Comparison of ENCODE assay signal across 19 cellular contexts in the genomic region with DNA sequence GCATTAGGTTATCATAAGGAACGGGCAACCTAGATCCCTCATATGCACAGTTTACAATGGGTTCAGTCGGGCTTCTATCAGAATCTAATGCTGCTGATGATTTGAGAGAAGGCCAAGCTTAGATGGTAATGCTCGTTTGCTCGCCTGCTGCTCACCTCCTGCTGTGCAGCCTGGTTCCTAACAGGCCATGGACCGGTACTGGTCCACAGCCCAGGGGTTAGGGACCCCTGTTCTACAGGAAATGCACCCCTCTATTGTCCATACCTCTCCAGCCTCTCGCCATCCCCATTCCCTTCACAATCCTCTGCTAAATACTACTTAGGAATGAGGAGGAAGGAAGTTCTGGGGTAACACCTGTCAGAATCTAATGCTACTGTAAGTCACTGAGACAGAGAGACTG.
DNase-seq lines count a peak whose midpoint lies in the region; ATAC-seq and TF ChIP-seq lines count a peak whose summit lies in the region.
"Had no signal": no experiment of that assay in that cellular context is flagged by ENCODE, and none has a peak within 500 bp of the region (broad histone marks: within the 10 kb centered on the region; RNA-seq: fewer than 3 reads in every experiment).

No MANE protein-coding gene starts in this region.

- H3K9me3 ChIP-seq in HUES48 (ENCODE audit: control insufficient read depth, insufficient read depth, low read length) (no peaks in the 10 kb centered on the region), hepatocyte (ENCODE audit: low read depth) (no peaks in the 10 kb centered on the region)
- H3K9me3 ChIP-seq in CD8-positive, alpha-beta T cell (ENCODE audit: low read length): no peaks in the 10 kb centered on the region
- H3K9me3 ChIP-seq: BLaER1 treated with 17β-estradiol and CSF1 and Interleukin-3, amounts not matched to agents 10 nM and 100 nM; testis had no signal

- H3K4me1 Mint-ChIP-seq in stimulated activated effector memory CD8-positive, alpha-beta T cell treated with anti-CD3 and anti-CD28 coated beads, Interleukin-12 subunit alpha, Interleukin-12 subunit beta, amount 100 ng/mL, for 72 hours: peaks cover 12% of the 10 kb centered on the region
- H3K4me1 Mint-ChIP-seq in CD8-positive, alpha-beta T cell (ENCODE audit: low read depth): no peaks in the 10 kb centered on the region

- CTCF ChIA-PET in CD8-positive, alpha-beta T cell (lab: Charles Lee): no interaction called here

- H3K27ac Mint-ChIP-seq in stimulated activated effector memory CD8-positive, alpha-beta T cell treated with anti-CD3 and anti-CD28 coated beads, Interleukin-12 subunit alpha, Interleukin-12 subunit beta, amount 100 ng/mL, for 72 hours: peak overlapping the region; percentile 13
- no peak overlapping the region for H3K27ac Mint-ChIP-seq in CD8-positive, alpha-beta T cell
- H3K27ac Mint-ChIP-seq: activated naive CD8-positive, alpha-beta T cell had no signal

- H4K20me1 ChIP-seq in hepatocyte (ENCODE audit: insufficient read depth, poor library complexity, severe bottlenecking): no peaks in the 10 kb centered on the region
- H4K20me1 ChIP-seq: BLaER1 treated with 17β-estradiol and CSF1 and Interleukin-3, amounts not matched to agents 10 nM and 100 nM had no signal

- peak overlapping the region; percentile 20 for H3K4me2 ChIP-seq in hepatocyte
- H3K4me2 ChIP-seq: BLaER1 treated with 17β-estradiol and CSF1 and Interleukin-3, amounts not matched to agents 10 nM and 100 nM had no signal

- H3K27ac ChIP-seq in HUES48 (ENCODE audit: low read depth, low read length) (peak overlapping the region; percentile 51), hepatocyte (peak overlapping the region; percentile 66)
- no peak overlapping the region for H3K27ac ChIP-seq in CD8-positive, alpha-beta T cell (ENCODE audit: low read depth, low read length)
- H3K27ac ChIP-seq: BLaER1 treated with 17β-estradiol and CSF1 and Interleukin-3, amounts not matched to agents 10 nM and 100 nM; parathyroid adenoma; testis had no signal

- H3K27me3 Mint-ChIP-seq in CD8-positive, alpha-beta T cell (ENCODE audit: low read depth): no peaks in the 10 kb centered on the region
- H3K27me3 Mint-ChIP-seq: activated naive CD8-positive, alpha-beta T cell had no signal

- H3K4me3 ChIP-seq in HUES48 (ENCODE audit: low read depth, low read length) (no peak overlapping the region), hepatocyte (no peak overlapping the region)
- no peak overlapping the region for H3K4me3 ChIP-seq in CD8-positive, alpha-beta T cell (ENCODE audit: low read depth, low read length)
- H3K4me3 ChIP-seq: BLaER1 treated with 17β-estradiol and CSF1 and Interleukin-3, amounts not matched to agents 10 nM and 100 nM; K562; testis had no signal

- peak; percentile 26 for ATAC-seq in SK-N-SH treated with all-trans-retinoic acid at 6 μM for 48 hours
- ATAC-seq in stimulated activated effector memory CD8-positive, alpha-beta T cell treated with anti-CD3 and anti-CD28 coated beads, Interleukin-12 subunit alpha, Interleukin-12 subunit beta, amount 100 ng/mL, for 72 hours: no peak
- ATAC-seq in CD8-positive, alpha-beta T cell: no peak
- ATAC-seq in HG03457 (IDR thresholded peaks at IDR 0.05; ENCODE audit: unreplicated experiment): no peak

- no peaks in the 10 kb centered on the region for H3K9me3 Mint-ChIP-seq in stimulated activated effector memory CD8-positive, alpha-beta T cell treated with anti-CD3 and anti-CD28 coated beads, Interleukin-12 subunit alpha, Interleukin-12 subunit beta, amount 100 ng/mL, for 72 hours
- no peaks in the 10 kb centered on the region for H3K9me3 Mint-ChIP-seq in CD8-positive, alpha-beta T cell

- H2AFZ ChIP-seq in hepatocyte: peak overlapping the region; percentile 4
- H2AFZ ChIP-seq: parathyroid adenoma had no signal

- no peaks in the 10 kb centered on the region for H3K79me2 ChIP-seq in hepatocyte
- H3K79me2 ChIP-seq: parathyroid adenoma had no signal

- no peaks in the 10 kb centered on the region for H3K27me3 ChIP-seq in HUES48 (ENCODE audit: control insufficient read depth, insufficient read depth, low read length)
- H3K27me3 ChIP-seq in hepatocyte: no peaks in the 10 kb centered on the region
- no peaks in the 10 kb centered on the region for H3K27me3 ChIP-seq in CD8-positive, alpha-beta T cell (ENCODE audit: insufficient read depth, low read length)
- H3K27me3 ChIP-seq: BLaER1 treated with 17β-estradiol and CSF1 and Interleukin-3, amounts not matched to agents 10 nM and 100 nM; testis had no signal

- H3K9ac ChIP-seq in HUES48 (ENCODE audit: low read depth, low read length): no peak overlapping the region
- H3K9ac ChIP-seq: BLaER1 treated with 17β-estradiol and CSF1 and Interleukin-3, amounts not matched to agents 10 nM and 100 nM; parathyroid adenoma had no signal

- no peak for TF ChIP-seq CTCF in hepatocyte (IDR thresholded peaks at IDR 0.05; ENCODE audit: poor library complexity)
- no peak for TF ChIP-seq CTCF in CD8-positive, alpha-beta T cell (IDR thresholded peaks at IDR 0.05)

- H3K36me3 Mint-ChIP-seq in stimulated activated effector memory CD8-positive, alpha-beta T cell treated with anti-CD3 and anti-CD28 coated beads, Interleukin-12 subunit alpha, Interleukin-12 subunit beta, amount 100 ng/mL, for 72 hours: peaks cover 84% of the 10 kb centered on the region
- H3K36me3 Mint-ChIP-seq in CD8-positive, alpha-beta T cell: peaks cover 71% of the 10 kb centered on the region

- intact Hi-C loops in CD8-positive, alpha-beta T cell (cut with DNase I, micrococcal nuclease): no loop called here

- DNase-seq in hepatocyte (ENCODE audit: low spot score): no peak
- DNase-seq in stimulated activated effector memory CD8-positive, alpha-beta T cell treated with anti-CD3 and anti-CD28 coated beads, Interleukin-12 subunit alpha, Interleukin-12 subunit beta, amount 100 ng/mL, for 72 hours (ENCODE audit: low spot score in 2 of 2): no peak
- DNase-seq in occipital lobe (lab: John Stamatoyannopoulos, UW): no peak
- no peak for DNase-seq in CD8-positive, alpha-beta T cell
- DNase-seq: activated CD4-positive, alpha-beta T cell treated with anti-CD3 and anti-CD28 coated beads, Interleukin-2, amount 50 U/mL, for 1 hour; DMS53; effector CD4-positive, alpha-beta T cell; NCI-H2107; NCI-H524 treated with DMSO at 0.1 percent for 48 hours; OCI-M1; small intestine; testis had no signal

- H3K9me2 ChIP-seq in hepatocyte (replicated peaks; ENCODE audit: insufficient read depth): no peaks in the 10 kb centered on the region

- peaks cover 10% of the 10 kb centered on the region for H3K36me3 ChIP-seq in HUES48 (ENCODE audit: control insufficient read depth, insufficient read depth, low read length)
- H3K36me3 ChIP-seq in hepatocyte (replicated peaks; ENCODE audit: insufficient read depth, low read depth): no peaks in the 10 kb centered on the region
- H3K36me3 ChIP-seq in CD8-positive, alpha-beta T cell (ENCODE audit: insufficient read depth, low read length): peaks cover 23% of the 10 kb centered on the region

- H3K4me1 ChIP-seq in HUES48 (ENCODE audit: control insufficient read depth, insufficient read depth, low read length) (peaks cover 13% of the 10 kb centered on the region), hepatocyte (ENCODE audit: insufficient read depth) (peaks cover 31% of the 10 kb centered on the region)
- H3K4me1 ChIP-seq in CD8-positive, alpha-beta T cell (ENCODE audit: insufficient read depth, low read length): no peaks in the 10 kb centered on the region
- H3K4me1 ChIP-seq: BLaER1 treated with 17β-estradiol and CSF1 and Interleukin-3, amounts not matched to agents 10 nM and 100 nM; parathyroid adenoma; testis had no signal

- no peak overlapping the region for H3K4me3 Mint-ChIP-seq in stimulated activated effector memory CD8-positive, alpha-beta T cell treated with anti-CD3 and anti-CD28 coated beads, Interleukin-12 subunit alpha, Interleukin-12 subunit beta, amount 100 ng/mL, for 72 hours
- H3K4me3 Mint-ChIP-seq in CD8-positive, alpha-beta T cell: no peak overlapping the region
- H3K4me3 Mint-ChIP-seq: activated naive CD8-positive, alpha-beta T cell had no signal

- POLR2A ChIA-PET in CD8-positive, alpha-beta T cell (lab: Charles Lee): no interaction called here

- WGBS in hepatocyte (ENCODE audit: low lambda C conversion rate, missing lambda C conversion rate): 66% methylated on average over 6 of the region's 6 CpGs

TF ChIP-seq in SK-N-SH treated with all-trans-retinoic acid at 6 μM for 48 hours, 23 proteins besides CTCF, POLR2A, EP300 and RAD21 (continues in another document):
- TF ChIP-seq TOX (CRISPR knock-in tag; IDR thresholded peaks at IDR 0.05; ENCODE audit: borderline replicate concordance): no peak
- no peak for TF ChIP-seq ZNF70 (CRISPR knock-in tag; IDR thresholded peaks at IDR 0.05)
- TF ChIP-seq ESRRG (CRISPR knock-in tag; IDR thresholded peaks at IDR 0.05): no peak
- no peak for TF ChIP-seq ZFP3 (CRISPR knock-in tag; IDR thresholded peaks at IDR 0.05)
- TF ChIP-seq ZFP30 (CRISPR knock-in tag; IDR thresholded peaks at IDR 0.05): no peak
- no peak for TF ChIP-seq BACH2 (CRISPR knock-in tag; IDR thresholded peaks at IDR 0.05; ENCODE audit: borderline replicate concordance)
- TF ChIP-seq PPARA (CRISPR knock-in tag; IDR thresholded peaks at IDR 0.05; ENCODE audit: borderline replicate concordance): no peak
- TF ChIP-seq, protein P1, sequence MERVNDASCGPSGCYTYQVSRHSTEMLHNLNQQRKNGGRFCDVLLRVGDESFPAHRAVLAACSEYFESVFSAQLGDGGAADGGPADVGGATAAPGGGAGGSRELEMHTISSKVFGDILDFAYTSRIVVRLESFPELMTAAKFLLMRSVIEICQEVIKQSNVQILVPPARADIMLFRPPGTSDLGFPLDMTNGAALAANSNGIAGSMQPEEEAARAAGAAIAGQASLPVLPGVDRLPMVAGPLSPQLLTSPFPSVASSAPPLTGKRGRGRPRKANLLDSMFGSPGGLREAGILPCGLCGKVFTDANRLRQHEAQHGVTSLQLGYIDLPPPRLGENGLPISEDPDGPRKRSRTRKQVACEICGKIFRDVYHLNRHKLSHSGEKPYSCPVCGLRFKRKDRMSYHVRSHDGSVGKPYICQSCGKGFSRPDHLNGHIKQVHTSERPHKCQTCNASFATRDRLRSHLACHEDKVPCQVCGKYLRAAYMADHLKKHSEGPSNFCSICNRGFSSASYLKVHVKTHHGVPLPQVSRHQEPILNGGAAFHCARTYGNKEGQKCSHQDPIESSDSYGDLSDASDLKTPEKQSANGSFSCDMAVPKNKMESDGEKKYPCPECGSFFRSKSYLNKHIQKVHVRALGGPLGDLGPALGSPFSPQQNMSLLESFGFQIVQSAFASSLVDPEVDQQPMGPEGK (CRISPR knock-in tag; IDR thresholded peaks at IDR 0.05; ENCODE audit: borderline replicate concordance): no peak
- TF ChIP-seq ARNTL (CRISPR knock-in tag; IDR thresholded peaks at IDR 0.05; ENCODE audit: borderline replicate concordance, low read depth): no peak
- no peak for TF ChIP-seq RARB (CRISPR knock-in tag; IDR thresholded peaks at IDR 0.05)
- no peak for TF ChIP-seq ZNF565 (CRISPR knock-in tag; conservative IDR thresholded peaks at IDR 0.05; ENCODE audit: low read depth)
- no peak for TF ChIP-seq OSR1 (CRISPR knock-in tag; IDR thresholded peaks at IDR 0.05)
